Comparison of ENCODE assay signal across 1 cellular context in the genomic region with DNA sequence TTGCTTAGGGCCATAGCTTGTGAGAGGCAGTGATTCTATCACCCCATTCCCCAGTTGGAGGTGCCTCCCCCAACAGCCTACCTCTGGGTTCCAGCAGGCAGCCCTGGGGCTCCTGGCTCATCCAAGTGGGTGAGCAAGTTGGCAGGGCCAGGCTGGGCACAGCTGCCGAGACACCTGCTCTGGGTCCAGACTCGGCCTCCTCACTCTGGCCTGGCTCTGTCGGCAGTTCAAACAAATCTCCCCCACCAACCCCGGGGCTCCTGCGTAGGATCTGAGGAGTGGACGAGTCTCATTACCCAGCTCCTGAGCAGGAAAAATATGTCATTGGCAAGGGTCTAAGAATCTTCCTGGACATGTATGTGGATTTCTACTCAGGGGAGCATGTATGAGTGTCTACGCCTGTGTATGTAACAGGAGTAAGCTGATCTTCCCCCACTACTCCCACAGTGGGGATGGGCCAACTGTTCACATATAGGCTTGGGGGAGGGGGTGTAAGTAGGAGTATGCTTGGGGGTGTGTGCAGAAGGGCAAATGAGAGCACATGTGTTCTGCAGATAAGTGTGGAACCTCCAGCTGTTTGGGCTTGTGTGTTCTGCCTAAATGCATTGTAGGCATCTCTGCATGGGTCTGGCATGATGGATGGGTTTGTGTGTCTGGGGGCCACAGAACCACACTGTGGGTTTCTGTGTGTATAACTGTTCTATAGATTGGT.
TF ChIP-seq lines count a peak whose summit lies in the region.

No MANE protein-coding gene starts in this region.

TF ChIP-seq in HepG2, 621 proteins besides CTCF, POLR2A, EP300 and RAD21 (continued from another document and continues in another):
- TF ChIP-seq ZNF432 (CRISPR knock-in tag; IDR thresholded peaks at IDR 0.05; ENCODE audit: borderline replicate concordance) (no peak), DNMT1 (CRISPR knock-in tag; IDR thresholded peaks at IDR 0.05) (no peak; the same call in 1 of the 2 replicates), EED (CRISPR knock-in tag; IDR thresholded peaks at IDR 0.05) (peak; percentile 88), ZNF292 (CRISPR knock-in tag; IDR thresholded peaks at IDR 0.05; ENCODE audit: borderline replicate concordance, low read depth) (0 out of 2 replicates have a peak, but pooled peaks have one; percentile 15), ZNF543 (CRISPR knock-in tag; IDR thresholded peaks at IDR 0.05) (no peak; the same call in 1 of the 2 replicates), ZNF644 (CRISPR knock-in tag; IDR thresholded peaks at IDR 0.05; ENCODE audit: low read depth) (no peak; the same call in 1 of the 2 replicates), ZNF253 (CRISPR knock-in tag; IDR thresholded peaks at IDR 0.05; ENCODE audit: borderline replicate concordance) (peak; percentile 58; the same call in 1 of the 2 replicates), MTF1 (CRISPR knock-in tag; IDR thresholded peaks at IDR 0.05) (peak; percentile 22; the same call in 1 of the 2 replicates), AKAP8 (CRISPR knock-in tag; IDR thresholded peaks at IDR 0.05) (peak; percentile 91), GATAD2A (CRISPR knock-in tag; IDR thresholded peaks at IDR 0.05) (peak; percentile 25), TCF7L2 (IDR thresholded peaks at IDR 0.05; ENCODE audit: low read depth, low read length) (no peak), ZKSCAN5 (CRISPR knock-in tag; IDR thresholded peaks at IDR 0.05) (no peak), IRF2 (CRISPR knock-in tag; IDR thresholded peaks at IDR 0.05) (peak; percentile 84), ZNF577 (CRISPR knock-in tag; IDR thresholded peaks at IDR 0.05; ENCODE audit: borderline replicate concordance, low read depth) (no peak), ARNT2 (CRISPR knock-in tag; IDR thresholded peaks at IDR 0.05; ENCODE audit: low read depth) (peak; percentile 90), CHD4 (IDR thresholded peaks at IDR 0.05; ENCODE audit: borderline replicate concordance, low read length) (no peak), NCOR1 (IDR thresholded peaks at IDR 0.05; ENCODE audit: borderline replicate concordance, low read length) (peak; percentile 92; the same call in 1 of the 2 replicates), ZNF589 (CRISPR knock-in tag; conservative IDR thresholded peaks at IDR 0.05) (peak; percentile 73; the same call in 1 of the 2 replicates), HOXA5 (CRISPR knock-in tag; IDR thresholded peaks at IDR 0.05) (no peak), NCOA1 (CRISPR knock-in tag; IDR thresholded peaks at IDR 0.05) (no peak), ZNF251 (CRISPR knock-in tag; IDR thresholded peaks at IDR 0.05) (no peak), ZNF329 (CRISPR knock-in tag; IDR thresholded peaks at IDR 0.05; ENCODE audit: low read depth) (0 out of 2 replicates have a peak, but pooled peaks have one; percentile 46), GABPB1 (CRISPR knock-in tag; IDR thresholded peaks at IDR 0.05) (peak; percentile 55), HOXA9 (CRISPR knock-in tag; IDR thresholded peaks at IDR 0.05; ENCODE audit: borderline replicate concordance) (peak; percentile 62; the same call in 1 of the 2 replicates), ZNF709 (CRISPR knock-in tag; IDR thresholded peaks at IDR 0.05) (no peak), ZNF274 (CRISPR knock-in tag; IDR thresholded peaks at IDR 0.05) (peak; percentile 40; the same call in 1 of the 2 replicates), NFE2L2 (IDR thresholded peaks at IDR 0.05; ENCODE audit: low read length) (peak; percentile 17; the same call in 1 of the 2 replicates), ZNF782 (CRISPR knock-in tag; IDR thresholded peaks at IDR 0.05; ENCODE audit: borderline replicate concordance) (no peak), YEATS2 (CRISPR knock-in tag; IDR thresholded peaks at IDR 0.05; ENCODE audit: borderline replicate concordance) (0 out of 2 replicates have a peak, but pooled peaks have one; percentile 6), MIER3 (CRISPR knock-in tag; IDR thresholded peaks at IDR 0.05; ENCODE audit: borderline replicate concordance) (0 out of 2 replicates have a peak, but pooled peaks have one; percentile 8), FOXK1 (CRISPR knock-in tag; IDR thresholded peaks at IDR 0.05; ENCODE audit: borderline replicate concordance, low read depth) (peak; percentile 5; the same call in 1 of the 2 replicates), ZNF382 (CRISPR knock-in tag; IDR thresholded peaks at IDR 0.05; ENCODE audit: borderline replicate concordance) (no peak), FIP1L1 (IDR thresholded peaks at IDR 0.05; ENCODE audit: borderline replicate concordance, insufficient read depth, low read depth, low read length) (no peak; the same call in 1 of the 2 replicates), NFIB (CRISPR knock-in tag; IDR thresholded peaks at IDR 0.05; ENCODE audit: borderline replicate concordance) (no peak), KDM3A (CRISPR knock-in tag; IDR thresholded peaks at IDR 0.05; ENCODE audit: low read depth) (peak; percentile 82; the same call in 1 of the 2 replicates), ZNF557 (CRISPR knock-in tag; IDR thresholded peaks at IDR 0.05) (no peak)
- TF ChIP-seq, protein P1, sequence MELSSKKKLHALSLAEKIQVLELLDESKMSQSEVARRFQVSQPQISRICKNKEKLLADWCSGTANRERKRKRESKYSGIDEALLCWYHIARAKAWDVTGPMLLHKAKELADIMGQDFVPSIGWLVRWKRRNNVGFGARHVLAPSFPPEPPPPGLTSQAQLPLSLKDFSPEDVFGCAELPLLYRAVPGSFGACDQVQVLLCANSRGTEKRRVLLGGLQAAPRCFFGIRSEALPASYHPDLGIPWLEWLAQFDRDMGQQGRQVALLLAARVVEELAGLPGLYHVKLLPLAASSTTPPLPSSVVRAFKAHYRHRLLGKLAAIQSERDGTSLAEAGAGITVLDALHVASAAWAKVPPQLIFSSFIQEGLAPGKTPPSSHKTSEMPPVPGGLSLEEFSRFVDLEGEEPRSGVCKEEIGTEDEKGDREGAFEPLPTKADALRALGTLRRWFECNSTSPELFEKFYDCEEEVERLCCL (CRISPR knock-in tag; IDR thresholded peaks at IDR 0.05; ENCODE audit: borderline replicate concordance), result no peak
- TF ChIP-seq, protein P2, sequence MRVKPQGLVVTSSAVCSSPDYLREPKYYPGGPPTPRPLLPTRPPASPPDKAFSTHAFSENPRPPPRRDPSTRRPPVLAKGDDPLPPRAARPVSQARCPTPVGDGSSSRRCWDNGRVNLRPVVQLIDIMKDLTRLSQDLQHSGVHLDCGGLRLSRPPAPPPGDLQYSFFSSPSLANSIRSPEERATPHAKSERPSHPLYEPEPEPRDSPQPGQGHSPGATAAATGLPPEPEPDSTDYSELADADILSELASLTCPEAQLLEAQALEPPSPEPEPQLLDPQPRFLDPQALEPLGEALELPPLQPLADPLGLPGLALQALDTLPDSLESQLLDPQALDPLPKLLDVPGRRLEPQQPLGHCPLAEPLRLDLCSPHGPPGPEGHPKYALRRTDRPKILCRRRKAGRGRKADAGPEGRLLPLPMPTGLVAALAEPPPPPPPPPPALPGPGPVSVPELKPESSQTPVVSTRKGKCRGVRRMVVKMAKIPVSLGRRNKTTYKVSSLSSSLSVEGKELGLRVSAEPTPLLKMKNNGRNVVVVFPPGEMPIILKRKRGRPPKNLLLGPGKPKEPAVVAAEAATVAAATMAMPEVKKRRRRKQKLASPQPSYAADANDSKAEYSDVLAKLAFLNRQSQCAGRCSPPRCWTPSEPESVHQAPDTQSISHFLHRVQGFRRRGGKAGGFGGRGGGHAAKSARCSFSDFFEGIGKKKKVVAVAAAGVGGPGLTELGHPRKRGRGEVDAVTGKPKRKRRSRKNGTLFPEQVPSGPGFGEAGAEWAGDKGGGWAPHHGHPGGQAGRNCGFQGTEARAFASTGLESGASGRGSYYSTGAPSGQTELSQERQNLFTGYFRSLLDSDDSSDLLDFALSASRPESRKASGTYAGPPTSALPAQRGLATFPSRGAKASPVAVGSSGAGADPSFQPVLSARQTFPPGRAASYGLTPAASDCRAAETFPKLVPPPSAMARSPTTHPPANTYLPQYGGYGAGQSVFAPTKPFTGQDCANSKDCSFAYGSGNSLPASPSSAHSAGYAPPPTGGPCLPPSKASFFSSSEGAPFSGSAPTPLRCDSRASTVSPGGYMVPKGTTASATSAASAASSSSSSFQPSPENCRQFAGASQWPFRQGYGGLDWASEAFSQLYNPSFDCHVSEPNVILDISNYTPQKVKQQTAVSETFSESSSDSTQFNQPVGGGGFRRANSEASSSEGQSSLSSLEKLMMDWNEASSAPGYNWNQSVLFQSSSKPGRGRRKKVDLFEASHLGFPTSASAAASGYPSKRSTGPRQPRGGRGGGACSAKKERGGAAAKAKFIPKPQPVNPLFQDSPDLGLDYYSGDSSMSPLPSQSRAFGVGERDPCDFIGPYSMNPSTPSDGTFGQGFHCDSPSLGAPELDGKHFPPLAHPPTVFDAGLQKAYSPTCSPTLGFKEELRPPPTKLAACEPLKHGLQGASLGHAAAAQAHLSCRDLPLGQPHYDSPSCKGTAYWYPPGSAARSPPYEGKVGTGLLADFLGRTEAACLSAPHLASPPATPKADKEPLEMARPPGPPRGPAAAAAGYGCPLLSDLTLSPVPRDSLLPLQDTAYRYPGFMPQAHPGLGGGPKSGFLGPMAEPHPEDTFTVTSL (CRISPR knock-in tag; IDR thresholded peaks at IDR 0.05; ENCODE audit: borderline replicate concordance), result peak; percentile 66; the same call in 1 of the 2 replicates
- TF ChIP-seq, protein P3, sequence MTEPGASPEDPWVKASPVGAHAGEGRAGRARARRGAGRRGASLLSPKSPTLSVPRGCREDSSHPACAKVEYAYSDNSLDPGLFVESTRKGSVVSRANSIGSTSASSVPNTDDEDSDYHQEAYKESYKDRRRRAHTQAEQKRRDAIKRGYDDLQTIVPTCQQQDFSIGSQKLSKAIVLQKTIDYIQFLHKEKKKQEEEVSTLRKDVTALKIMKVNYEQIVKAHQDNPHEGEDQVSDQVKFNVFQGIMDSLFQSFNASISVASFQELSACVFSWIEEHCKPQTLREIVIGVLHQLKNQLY (CRISPR knock-in tag; IDR thresholded peaks at IDR 0.05), result no peak; the same call in 1 of the 2 replicates
- TF ChIP-seq, protein P4, sequence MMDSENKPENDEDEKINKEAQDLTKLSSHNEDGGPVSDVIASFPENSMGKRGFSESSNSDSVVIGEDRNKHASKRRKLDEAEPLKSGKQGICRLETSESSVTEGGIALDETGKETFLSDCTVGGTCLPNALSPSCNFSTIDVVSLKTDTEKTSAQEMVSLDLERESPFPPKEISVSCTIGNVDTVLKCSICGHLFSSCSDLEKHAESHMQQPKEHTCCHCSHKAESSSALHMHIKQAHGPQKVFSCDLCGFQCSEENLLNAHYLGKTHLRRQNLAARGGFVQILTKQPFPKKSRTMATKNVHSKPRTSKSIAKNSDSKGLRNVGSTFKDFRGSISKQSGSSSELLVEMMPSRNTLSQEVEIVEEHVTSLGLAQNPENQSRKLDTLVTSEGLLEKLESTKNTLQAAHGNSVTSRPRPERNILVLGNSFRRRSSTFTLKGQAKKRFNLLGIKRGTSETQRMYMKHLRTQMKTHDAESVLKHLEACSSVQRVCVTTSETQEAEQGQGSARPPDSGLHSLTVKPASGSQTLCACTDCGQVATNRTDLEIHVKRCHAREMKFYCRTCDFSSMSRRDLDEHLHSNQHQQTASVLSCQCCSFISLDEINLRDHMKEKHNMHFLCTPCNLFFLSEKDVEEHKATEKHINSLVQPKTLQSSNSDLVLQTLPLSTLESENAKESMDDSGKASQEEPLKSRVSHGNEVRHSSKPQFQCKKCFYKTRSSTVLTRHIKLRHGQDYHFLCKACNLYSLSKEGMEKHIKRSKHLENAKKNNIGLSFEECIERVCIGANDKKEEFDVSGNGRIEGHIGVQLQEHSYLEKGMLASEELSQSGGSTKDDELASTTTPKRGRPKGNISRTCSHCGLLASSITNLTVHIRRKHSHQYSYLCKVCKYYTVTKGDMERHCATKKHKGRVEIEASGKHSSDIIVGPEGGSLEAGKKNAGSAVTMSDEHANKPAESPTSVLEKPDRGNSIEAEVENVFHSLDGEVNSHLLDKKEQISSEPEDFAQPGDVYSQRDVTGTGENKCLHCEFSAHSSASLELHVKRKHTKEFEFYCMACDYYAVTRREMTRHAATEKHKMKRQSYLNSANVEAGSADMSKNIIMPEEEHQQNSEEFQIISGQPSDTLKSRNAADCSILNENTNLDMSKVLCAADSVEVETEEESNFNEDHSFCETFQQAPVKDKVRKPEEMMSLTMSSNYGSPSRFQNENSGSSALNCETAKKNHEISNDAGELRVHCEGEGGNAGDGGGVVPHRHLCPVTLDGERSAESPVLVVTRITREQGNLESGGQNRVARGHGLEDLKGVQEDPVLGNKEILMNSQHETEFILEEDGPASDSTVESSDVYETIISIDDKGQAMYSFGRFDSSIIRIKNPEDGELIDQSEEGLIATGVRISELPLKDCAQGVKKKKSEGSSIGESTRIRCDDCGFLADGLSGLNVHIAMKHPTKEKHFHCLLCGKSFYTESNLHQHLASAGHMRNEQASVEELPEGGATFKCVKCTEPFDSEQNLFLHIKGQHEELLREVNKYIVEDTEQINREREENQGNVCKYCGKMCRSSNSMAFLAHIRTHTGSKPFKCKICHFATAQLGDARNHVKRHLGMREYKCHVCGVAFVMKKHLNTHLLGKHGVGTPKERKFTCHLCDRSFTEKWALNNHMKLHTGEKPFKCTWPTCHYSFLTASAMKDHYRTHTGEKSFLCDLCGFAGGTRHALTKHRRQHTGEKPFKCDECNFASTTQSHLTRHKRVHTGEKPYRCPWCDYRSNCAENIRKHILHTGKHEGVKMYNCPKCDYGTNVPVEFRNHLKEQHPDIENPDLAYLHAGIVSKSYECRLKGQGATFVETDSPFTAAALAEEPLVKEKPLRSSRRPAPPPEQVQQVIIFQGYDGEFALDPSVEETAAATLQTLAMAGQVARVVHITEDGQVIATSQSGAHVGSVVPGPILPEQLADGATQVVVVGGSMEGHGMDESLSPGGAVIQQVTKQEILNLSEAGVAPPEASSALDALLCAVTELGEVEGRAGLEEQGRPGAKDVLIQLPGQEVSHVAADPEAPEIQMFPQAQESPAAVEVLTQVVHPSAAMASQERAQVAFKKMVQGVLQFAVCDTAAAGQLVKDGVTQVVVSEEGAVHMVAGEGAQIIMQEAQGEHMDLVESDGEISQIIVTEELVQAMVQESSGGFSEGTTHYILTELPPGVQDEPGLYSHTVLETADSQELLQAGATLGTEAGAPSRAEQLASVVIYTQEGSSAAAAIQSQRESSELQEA (CRISPR knock-in tag; IDR thresholded peaks at IDR 0.05; ENCODE audit: not compliant biosample characterization), result peak; percentile 73
- TF ChIP-seq, protein P5, sequence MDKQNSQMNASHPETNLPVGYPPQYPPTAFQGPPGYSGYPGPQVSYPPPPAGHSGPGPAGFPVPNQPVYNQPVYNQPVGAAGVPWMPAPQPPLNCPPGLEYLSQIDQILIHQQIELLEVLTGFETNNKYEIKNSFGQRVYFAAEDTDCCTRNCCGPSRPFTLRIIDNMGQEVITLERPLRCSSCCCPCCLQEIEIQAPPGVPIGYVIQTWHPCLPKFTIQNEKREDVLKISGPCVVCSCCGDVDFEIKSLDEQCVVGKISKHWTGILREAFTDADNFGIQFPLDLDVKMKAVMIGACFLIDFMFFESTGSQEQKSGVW (CRISPR knock-in tag; IDR thresholded peaks at IDR 0.05; ENCODE audit: borderline replicate concordance), result no peak
- TF ChIP-seq, protein P6, sequence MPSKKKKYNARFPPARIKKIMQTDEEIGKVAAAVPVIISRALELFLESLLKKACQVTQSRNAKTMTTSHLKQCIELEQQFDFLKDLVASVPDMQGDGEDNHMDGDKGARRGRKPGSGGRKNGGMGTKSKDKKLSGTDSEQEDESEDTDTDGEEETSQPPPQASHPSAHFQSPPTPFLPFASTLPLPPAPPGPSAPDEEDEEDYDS (CRISPR knock-in tag; IDR thresholded peaks at IDR 0.05), result peak; percentile 88
- TF ChIP-seq, protein P7, sequence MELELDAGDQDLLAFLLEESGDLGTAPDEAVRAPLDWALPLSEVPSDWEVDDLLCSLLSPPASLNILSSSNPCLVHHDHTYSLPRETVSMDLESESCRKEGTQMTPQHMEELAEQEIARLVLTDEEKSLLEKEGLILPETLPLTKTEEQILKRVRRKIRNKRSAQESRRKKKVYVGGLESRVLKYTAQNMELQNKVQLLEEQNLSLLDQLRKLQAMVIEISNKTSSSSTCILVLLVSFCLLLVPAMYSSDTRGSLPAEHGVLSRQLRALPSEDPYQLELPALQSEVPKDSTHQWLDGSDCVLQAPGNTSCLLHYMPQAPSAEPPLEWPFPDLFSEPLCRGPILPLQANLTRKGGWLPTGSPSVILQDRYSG (CRISPR knock-in tag; IDR thresholded peaks at IDR 0.05), result no peak; the same call in 1 of the 2 replicates
